Comparison of ENCODE assay signal across 8 cellular contexts in the genomic region with DNA sequence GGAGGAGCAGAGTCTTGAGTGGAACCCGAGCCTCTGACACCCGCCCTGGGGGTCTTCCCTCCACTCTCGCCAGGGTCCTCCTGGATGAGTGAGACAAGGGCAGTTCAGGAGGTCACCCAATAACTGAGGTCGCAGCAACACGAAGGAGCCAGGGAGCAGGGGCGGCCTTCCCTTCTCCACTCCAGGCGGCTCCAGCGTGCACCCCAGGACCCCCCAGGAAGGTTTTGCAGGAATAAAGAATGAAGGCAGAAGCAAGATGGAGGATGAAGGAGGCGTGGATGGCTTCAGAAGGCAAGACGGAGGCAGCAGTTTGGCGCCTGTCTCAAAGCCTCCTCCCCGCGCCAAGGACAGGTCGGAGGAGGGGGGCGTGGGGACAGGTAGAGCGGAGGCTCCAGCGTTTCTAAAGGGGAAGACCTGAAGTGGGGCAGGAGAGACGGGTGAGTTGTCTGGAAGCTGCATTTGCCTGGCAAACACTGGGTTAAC. TPM values are rescaled to one million over a fixed set of nuclear protein-coding genes. Genes with fewer than 3 reads are reported as not detected.
DNase-seq lines count a peak whose midpoint lies in the region; ATAC-seq and TF ChIP-seq lines count a peak whose summit lies in the region.

No MANE protein-coding gene starts in this region.

- no peaks in the 10 kb centered on the region for H3K9me3 Mint-ChIP-seq in progenitor cell of endocrine pancreas (ENCODE audit: low read depth)

- 8 to 9% methylated on average over 9 to 10 of the region's 18 CpGs for WGBS in esophagus squamous epithelium, 2 donors

- H3K79me2 ChIP-seq in DND-41 (ENCODE audit: insufficient read depth, low read length), result peaks cover 18% of the 10 kb centered on the region

- peak overlapping the region; percentile 18 to 70; a peak in 3 of 4 replicates for H3K4me3 ChIP-seq in DND-41 (ENCODE audit: low read depth in 1 of 2, low read length in 2 of 2)
- H3K4me3 ChIP-seq in Panc1 (ENCODE audit: low read depth in 2 of 2, low read length in 2 of 2), result peak overlapping the region; percentile 77 to 81
- H3K4me3 ChIP-seq in esophagus squamous epithelium, result peak overlapping the region; percentile 48 to 82 (median 66)

- peaks cover 21% of the 10 kb centered on the region for H3K27me3 Mint-ChIP-seq in progenitor cell of endocrine pancreas

- H3K9ac ChIP-seq in DND-41 (ENCODE audit: low read depth, low read length), result peak overlapping the region; percentile 91

- no peaks in the 10 kb centered on the region for H3K36me3 Mint-ChIP-seq in progenitor cell of endocrine pancreas (ENCODE audit: insufficient read depth)

- peaks cover 22% of the 10 kb centered on the region for H3K4me1 Mint-ChIP-seq in progenitor cell of endocrine pancreas (ENCODE audit: low read depth)

- H3K27me3 ChIP-seq in DND-41 (ENCODE audit: insufficient read depth, low read length, poor library complexity) (peaks cover 8% of the 10 kb centered on the region), Panc1 (ENCODE audit: control insufficient read depth, insufficient read depth, low read length) (no peaks in the 10 kb centered on the region), esophagus squamous epithelium (peaks cover 0 to 60% (median 0%) of the 10 kb centered on the region in 4 donors)

- H3K9me3 ChIP-seq in DND-41 (ENCODE audit: insufficient read depth, low read length, severe bottlenecking) (no peaks in the 10 kb centered on the region), Panc1 (ENCODE audit: control insufficient read depth, insufficient read depth, low read depth, low read length) (no peaks in the 10 kb centered on the region), esophagus squamous epithelium (no peaks in the 10 kb centered on the region)

- H2AFZ ChIP-seq in DND-41 (ENCODE audit: low read depth, low read length), result peak overlapping the region; percentile 95

- CTCF ChIA-PET in Panc1 (lab: Charles Lee), result no interaction called here

- TF ChIP-seq CTCF in DND-41 (IDR thresholded peaks at IDR 0.05; ENCODE audit: borderline replicate concordance, extremely low read depth, low read length, poor library complexity, severe bottlenecking) (no peak), Panc1 (IDR thresholded peaks at IDR 0.05) (no peak), esophagus squamous epithelium (IDR thresholded peaks at IDR 0.05) (no peak), progenitor cell of endocrine pancreas (IDR thresholded peaks at IDR 0.05; ENCODE audit: unreplicated experiment) (no peak)

- no TSS peak for BruUV-seq in Panc1 (replicated peaks; lab: Mats Ljungman, UMichigan)

- no peak for TF ChIP-seq POLR2A in esophagus squamous epithelium (IDR thresholded peaks at IDR 0.05)

- peak overlapping the region; percentile 95 for H3K4me3 Mint-ChIP-seq in progenitor cell of endocrine pancreas (ENCODE audit: low read depth)

- in situ Hi-C loops in Panc1 (cut with HindIII; ENCODE audit: low pct_unique_long_range_greater_than_20kb, low sequenced_read_pairs), result no loop called here

- no peak for DNase-seq in DND-41
- DNase-seq in Panc1 (ENCODE audit: low read depth, low spot score), result no peak
- no peak for DNase-seq in esophagus squamous epithelium (lab: John Stamatoyannopoulos, UW)
- DNase-seq in progenitor cell of endocrine pancreas (ENCODE audit: low spot score, unreplicated experiment), result no peak
- DNase-seq in GM19238 (ENCODE audit: insufficient read length, low spot score), result no peak
- no peak for DNase-seq in stimulated activated CD4-positive, alpha-beta T cell treated with anti-CD3 and anti-CD28 coated beads, Interleukin-2, amount 100 ng/mL, for 24 hours
- DNase-seq in DMS79 treated with DMSO at 0.1 percent for 48 hours (lab: John Stamatoyannopoulos, UW), result no peak

- H3K36me3 ChIP-seq in DND-41 (ENCODE audit: insufficient read depth, low read length), result no peaks in the 10 kb centered on the region; the same call in 1 of the 2 replicates
- H3K36me3 ChIP-seq in Panc1 (ENCODE audit: control insufficient read depth, insufficient read depth, low read length), result peaks cover 3% of the 10 kb centered on the region; the same call in 1 of the 2 replicates
- H3K36me3 ChIP-seq in esophagus squamous epithelium, result no peaks in the 10 kb centered on the region

- H3K27ac ChIP-seq in DND-41 (ENCODE audit: low read length) (peak overlapping the region; percentile 27), Panc1 (ENCODE audit: low read length) (peak overlapping the region; percentile 74), esophagus squamous epithelium (peak overlapping the region in 2 of 4 donors; percentile 74 to 75)

- H3K4me2 ChIP-seq in DND-41 (ENCODE audit: insufficient read depth, low read length), result peak overlapping the region; percentile 97

- POLR2A ChIA-PET in Panc1 (lab: Charles Lee), result interaction anchor here (0.7 kb wide), 1 partner anchor 16 kb away, joined by 3 read pairs; no protein-coding TSS in a partner anchor

- H3K27ac Mint-ChIP-seq in progenitor cell of endocrine pancreas, result peak overlapping the region; percentile 88

- intact Hi-C loops in Panc1 (cut with micrococcal nuclease; ENCODE audit: unreplicated experiment), result no loop called here
- intact Hi-C loops in esophagus squamous epithelium (cut with DNase I), result no loop called here

- H4K20me1 ChIP-seq in DND-41 (ENCODE audit: insufficient read depth, low read length), result peaks cover 22% of the 10 kb centered on the region

- peaks cover 41% of the 10 kb centered on the region for H3K4me1 ChIP-seq in DND-41 (ENCODE audit: insufficient read depth, low read length)
- peaks cover 35% of the 10 kb centered on the region for H3K4me1 ChIP-seq in Panc1 (ENCODE audit: control insufficient read depth, insufficient read depth, low read length)
- peaks cover 16 to 53% (median 28%) of the 10 kb centered on the region in 3 donors for H3K4me1 ChIP-seq in esophagus squamous epithelium

- ATAC-seq in DND-41 (ENCODE audit: insufficient read depth, low read depth), result no peak
- no peak for ATAC-seq in Panc1
- no peak for ATAC-seq in GM18868 (IDR thresholded peaks at IDR 0.05; ENCODE audit: unreplicated experiment)

RNA-seq across cellular contexts. Expression of a gene that starts 0.6 kb away (rescaled TPM):
- total RNA-seq in Panc1 (2021; ENCODE audit: unreplicated experiment), result 114 TPM
- polyA plus RNA-seq in Panc1 (2012; ENCODE audit: insufficient read length), result 256 TPM
- total RNA-seq in esophagus squamous epithelium, result 10 to 100 TPM in 2 of 4 donors, 1 to 10 TPM in 2; 3.8 to 31.9 (median 10.3) TPM
- total RNA-seq in progenitor cell of endocrine pancreas, result 169 and 174 TPM in 2 replicates
